Comparison of ENCODE assay signal across 1 cellular context in genomic region chr16:2708290-2708639, GRCh38.
TF ChIP-seq lines count a peak whose summit lies in the region.

No MANE protein-coding gene starts in this region.

TF ChIP-seq in IMR-90, 13 proteins besides CTCF, POLR2A, EP300 and RAD21:
- TF ChIP-seq SMC3 (IDR thresholded peaks at IDR 0.05; ENCODE audit: low read depth, low read length) (no peak), RCOR1 (IDR thresholded peaks at IDR 0.05; ENCODE audit: insufficient replicate concordance, low read length) (no peak)
- TF ChIP-seq, protein P1, sequence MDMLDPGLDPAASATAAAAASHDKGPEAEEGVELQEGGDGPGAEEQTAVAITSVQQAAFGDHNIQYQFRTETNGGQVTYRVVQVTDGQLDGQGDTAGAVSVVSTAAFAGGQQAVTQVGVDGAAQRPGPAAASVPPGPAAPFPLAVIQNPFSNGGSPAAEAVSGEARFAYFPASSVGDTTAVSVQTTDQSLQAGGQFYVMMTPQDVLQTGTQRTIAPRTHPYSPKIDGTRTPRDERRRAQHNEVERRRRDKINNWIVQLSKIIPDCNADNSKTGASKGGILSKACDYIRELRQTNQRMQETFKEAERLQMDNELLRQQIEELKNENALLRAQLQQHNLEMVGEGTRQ (IDR thresholded peaks at IDR 0.05; ENCODE audit: low read depth, low read length), result no peak
